In the genomic region with DNA sequence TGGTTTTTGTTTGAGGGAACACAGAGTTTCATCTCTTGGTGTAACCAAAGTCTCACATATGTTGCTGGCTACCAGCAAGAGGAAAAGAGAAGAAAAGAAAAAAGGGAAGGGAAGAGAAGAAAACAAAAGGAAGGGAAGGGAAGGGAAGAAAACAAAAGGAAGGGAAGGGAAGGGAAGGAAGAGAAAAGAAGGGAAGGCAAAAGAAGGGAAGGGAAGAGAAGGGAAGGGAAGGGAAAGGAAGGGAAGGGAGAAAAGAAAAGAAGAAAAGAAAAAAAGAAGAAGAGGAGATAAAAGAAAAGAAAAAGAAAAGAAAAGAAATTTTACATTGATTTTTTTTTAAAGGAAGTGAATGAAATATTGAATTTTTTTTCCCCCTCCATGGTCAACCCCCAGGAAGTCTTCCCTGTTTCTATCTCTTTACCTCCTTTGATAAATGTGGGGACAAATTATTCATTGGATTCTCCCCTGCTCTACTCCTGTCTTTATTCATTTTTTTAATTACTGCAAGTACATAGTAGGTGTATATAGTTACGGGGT, we compare ENCODE assay signal across 18 cellular contexts.
"Had no signal": no experiment of that assay in that cellular context is flagged by ENCODE, and none has a peak within 500 bp of the region (broad histone marks: within the 10 kb centered on the region; RNA-seq: fewer than 3 reads in every experiment).

No MANE protein-coding gene starts in this region.

- H3K4me1 ChIP-seq: esophagus muscularis mucosa, foreskin keratinocyte, gastroesophageal sphincter, heart left ventricle, left lung, lower lobe of right lung had no signal

- H3K79me2 ChIP-seq: hepatocyte had no signal

- H3K27ac ChIP-seq: coronary artery, dorsolateral prefrontal cortex, esophagus muscularis mucosa, foreskin keratinocyte, gastroesophageal sphincter, heart left ventricle, hepatocyte, left lung, lower lobe of right lung had no signal

- H3K27me3 ChIP-seq: foreskin keratinocyte, heart left ventricle, hepatocyte, left lung had no signal

- H3K36me3 ChIP-seq: esophagus muscularis mucosa, gastroesophageal sphincter, heart left ventricle, left lung, lower lobe of right lung had no signal

- H3K36me3 Mint-ChIP-seq: mesothelial cell of epicardium had no signal

- H3K4me2 ChIP-seq: hepatocyte had no signal

- H3K4me3 ChIP-seq: coronary artery, dorsolateral prefrontal cortex, esophagus muscularis mucosa, gastroesophageal sphincter, heart left ventricle, hepatocyte, left lung, lower lobe of right lung, mucosa of descending colon had no signal

- H3K9me3 ChIP-seq: lower lobe of right lung, mucosa of descending colon had no signal

- H2AFZ ChIP-seq: hepatocyte had no signal

- H3K27ac Mint-ChIP-seq: mesothelial cell of epicardium had no signal

- DNase-seq: dermis blood vessel endothelial cell; dorsolateral prefrontal cortex; effector CD4-positive, alpha-beta T cell; effector memory CD4-positive, alpha-beta T cell; foreskin keratinocyte; heart left ventricle; hypothalamus; left cardiac atrium; left lung; left ventricle myocardium superior; lower lobe of right lung; mesenchymal stem cell; mucosa of descending colon had no signal

- ATAC-seq: foreskin keratinocyte, gastroesophageal sphincter, heart left ventricle, left cardiac atrium, left lung, left ventricle myocardium superior, lower lobe of right lung, mucosa of descending colon had no signal

- H3K4me3 Mint-ChIP-seq: mesothelial cell of epicardium had no signal
